In genomic region chr11:68121067-68121899, GRCh38 we compare ENCODE assay signal across 8 cellular contexts. TPM values are rescaled to one million over a fixed set of nuclear protein-coding genes. Genes with fewer than 3 reads are reported as not detected.
A peak's percentile ranks its signal among the peaks of the same experiment; 100 is the strongest.
DNase-seq lines count a peak whose midpoint lies in the region; ATAC-seq, FAIRE-seq and TF ChIP-seq lines count a peak whose summit lies in the region.

Gene CHKA, minus strand, starts transcription at chr11:68121388. Its CDS starts 211 bp downstream, at chr11:68121177.

- DNase-seq in GM12891 (ENCODE audit: insufficient read length, low spot score), result peak; percentile 97
- peak; percentile 90 for DNase-seq in NCI-H1105 treated with DMSO at 0.1 percent for 48 hours (lab: John Stamatoyannopoulos, UW)
- peak; percentile 65 for DNase-seq in T follicular helper cell (ENCODE audit: low read depth)
- peak; percentile 97 for DNase-seq in adipocyte (ENCODE audit: low read depth)
- peak; percentile 96 to 97 for DNase-seq in cardiac muscle cell (ENCODE audit: low read depth in 1 of 2, low spot score in 1 of 2)
- peak; percentile 92 for DNase-seq in pons (ENCODE audit: low spot score)
- peak; percentile 84 to 87 for DNase-seq in tibial nerve (ENCODE audit: low spot score in 2 of 2)

- TF ChIP-seq CTCF in cardiac muscle cell (IDR thresholded peaks at IDR 0.05; ENCODE audit: low read depth, low read length) (no peak), tibial nerve (IDR thresholded peaks at IDR 0.05) (peak in 2 of 5 experiments; percentile 42 to 49)

- H3K36me3 ChIP-seq in adipocyte (ENCODE audit: control insufficient read depth, insufficient read depth, low read length, severe bottlenecking) (no peaks in the 10 kb centered on the region), cardiac muscle cell (no peaks in the 10 kb centered on the region), tibial nerve (no peaks in the 10 kb centered on the region)

- TF ChIP-seq POLR2A in GM12891 (IDR thresholded peaks at IDR 0.05; ENCODE audit: low read depth, low read length) (peak; percentile 66), tibial nerve (IDR thresholded peaks at IDR 0.05) (peak; percentile 96 to 97)

- H3K4me1 ChIP-seq in adipocyte (ENCODE audit: control insufficient read depth, insufficient read depth, low read length), result peaks cover 48% of the 10 kb centered on the region
- H3K4me1 ChIP-seq in cardiac muscle cell (ENCODE audit: low read depth), result peaks cover 45% of the 10 kb centered on the region
- peaks cover 0 to 50% (median 37%) of the 10 kb centered on the region in 4 donors for H3K4me1 ChIP-seq in tibial nerve

- peak; percentile 50 to 84 for TF ChIP-seq EP300 in tibial nerve (IDR thresholded peaks at IDR 0.05)

- ATAC-seq in HG02678 (IDR thresholded peaks at IDR 0.05; ENCODE audit: unreplicated experiment), result peak; percentile 87

- no peaks in the 10 kb centered on the region for H3K9me3 ChIP-seq in adipocyte (ENCODE audit: control insufficient read depth, low read length)
- H3K9me3 ChIP-seq in cardiac muscle cell (ENCODE audit: low read depth), result no peaks in the 10 kb centered on the region
- no peaks in the 10 kb centered on the region for H3K9me3 ChIP-seq in tibial nerve

- FAIRE-seq in GM12891 (lab: Jason Lieb, UNC), result peak; percentile 97

- H3K4me3 ChIP-seq in adipocyte (ENCODE audit: low read length) (peak within 1 kb of the TSS; percentile 90), cardiac muscle cell (peak within 1 kb of the TSS; percentile 63), tibial nerve (peak within 1 kb of the TSS; percentile 56 to 84 (median 72))

- 1% methylated on average over 32 to 67 of the region's 107 CpGs for WGBS in tibial nerve, 2 donors

- no peaks in the 10 kb centered on the region for H3K27me3 ChIP-seq in adipocyte (replicated peaks; ENCODE audit: control insufficient read depth, insufficient read depth, low read length)
- H3K27me3 ChIP-seq in cardiac muscle cell, result no peaks in the 10 kb centered on the region
- H3K27me3 ChIP-seq in tibial nerve, result no peaks in the 10 kb centered on the region

- peak within 1 kb of the TSS; percentile 89 for H3K9ac ChIP-seq in adipocyte (ENCODE audit: low read length)

- H3K27ac ChIP-seq in cardiac muscle cell (peak within 1 kb of the TSS; percentile 99), tibial nerve (peak within 1 kb of the TSS; percentile 96 to 100 (median 100))

TF ChIP-seq in GM12891, 5 proteins besides CTCF, POLR2A, EP300 and RAD21:
- TF ChIP-seq POLR2AphosphoS5 (IDR thresholded peaks at IDR 0.05; ENCODE audit: low read depth, low read length) (0 out of 2 replicates have a peak, but pooled peaks have one; percentile 20), TAF1 (IDR thresholded peaks at IDR 0.05; ENCODE audit: low read depth, low read length) (peak; percentile 78), SPI1 (IDR thresholded peaks at IDR 0.05; ENCODE audit: low read depth, low read length) (no peak), POU2F2 (IDR thresholded peaks at IDR 0.05; ENCODE audit: low read depth, low read length) (no peak), PAX5 (IDR thresholded peaks at IDR 0.05; ENCODE audit: insufficient read depth, low read length, severe bottlenecking) (no peak)
TF ChIP-seq in GM12891: peak in this region for 2.

RNA-seq across cellular contexts. Expression of gene CHKA, which starts in this region (rescaled TPM):
- 20.9 TPM for polyA plus RNA-seq in GM12891 (2012; ENCODE audit: low read depth, missing spikeins)
- 49.2 and 143 TPM in 2 replicates for total RNA-seq in cardiac muscle cell
- polyA plus RNA-seq in cardiac muscle cell, result 37.6 and 41.3 TPM in 2 replicates
- 10 to 100 TPM; 53.7 to 83.9 (median 78.0) TPM for total RNA-seq in tibial nerve

Comparison
In these comparisons a context has a peak if more than half of its experiments do, and no peak if none do; other contexts are left out.
1. Peak in every context shown above with its lines: DNase-seq, ATAC-seq, H3K4me3 ChIP-seq and H3K27ac ChIP-seq.